ENCODE assay signal across 8 cellular contexts in genomic region chr17:1590031-1590746, GRCh38.
DNase-seq lines count a peak whose midpoint lies in the region; ATAC-seq and TF ChIP-seq lines count a peak whose summit lies in the region.

No MANE protein-coding gene starts in this region.

- peak overlapping the region; percentile 16 for H3K27ac ChIP-seq in RWPE2 (ENCODE audit: poor library complexity, severe bottlenecking)

- H3K4me1 ChIP-seq in RWPE2 (ENCODE audit: insufficient read depth, poor library complexity, severe bottlenecking): peaks cover 13% of the 10 kb centered on the region

- peaks cover 2% of the 10 kb centered on the region for H3K36me3 ChIP-seq in RWPE2 (ENCODE audit: low read depth)

- H3K9me3 ChIP-seq in RWPE2 (ENCODE audit: severe bottlenecking): no peaks in the 10 kb centered on the region

- ATAC-seq in RWPE2 (ENCODE audit: low read depth) (peak; percentile 92), HG02588 (IDR thresholded peaks at IDR 0.05; ENCODE audit: unreplicated experiment) (no peak)

- no peaks in the 10 kb centered on the region for H3K27me3 ChIP-seq in RWPE2 (ENCODE audit: insufficient read depth, poor library complexity, severe bottlenecking)

- TF ChIP-seq CTCF in RWPE2 (IDR thresholded peaks at IDR 0.05; ENCODE audit: poor library complexity, severe bottlenecking): no peak
- TF ChIP-seq CTCF in retinal pigment epithelial cell (conservative IDR thresholded peaks at IDR 0.05; ENCODE audit: low read depth, low read length): no peak

- no peak overlapping the region for H3K4me3 ChIP-seq in RWPE2 (ENCODE audit: severe bottlenecking)
- no peak overlapping the region for H3K4me3 ChIP-seq in retinal pigment epithelial cell (ENCODE audit: low read length)

- DNase-seq in activated CD4-positive, alpha-beta T cell treated with anti-CD3 and anti-CD28 coated beads for 48 hours: peak; percentile 44
- no peak for DNase-seq in activated CD4-positive, alpha-beta T cell treated with anti-CD3 and anti-CD28 coated beads, Interleukin-2, amount 50 U/mL, for 1 hour
- DNase-seq in RWPE2 (ENCODE audit: low spot score): no peak
- DNase-seq in fibroblast of peridontal ligament (ENCODE audit: extremely low read depth): peak; percentile 83
- peak; percentile 86 for DNase-seq in retinal pigment epithelial cell (ENCODE audit: low read depth)
- no peak for DNase-seq in OCI-M2 (lab: John Stamatoyannopoulos, UW; ENCODE audit: unreplicated experiment)
- no peak for DNase-seq in globus pallidus (ENCODE audit: low spot score)

Comparison
In these comparisons a context has a peak if more than half of its experiments do, and no peak if none do; other contexts are left out.
1. DNase-seq: peak in activated CD4-positive, alpha-beta T cell treated with anti-CD3 and anti-CD28 coated beads for 48 hours (single experiment), fibroblast of peridontal ligament (single experiment) and retinal pigment epithelial cell (single experiment); none in activated CD4-positive, alpha-beta T cell treated with anti-CD3 and anti-CD28 coated beads, Interleukin-2, amount 50 U/mL, for 1 hour (single experiment), RWPE2 (single experiment), OCI-M2 (single experiment) and globus pallidus (single experiment).